In the genomic region with DNA sequence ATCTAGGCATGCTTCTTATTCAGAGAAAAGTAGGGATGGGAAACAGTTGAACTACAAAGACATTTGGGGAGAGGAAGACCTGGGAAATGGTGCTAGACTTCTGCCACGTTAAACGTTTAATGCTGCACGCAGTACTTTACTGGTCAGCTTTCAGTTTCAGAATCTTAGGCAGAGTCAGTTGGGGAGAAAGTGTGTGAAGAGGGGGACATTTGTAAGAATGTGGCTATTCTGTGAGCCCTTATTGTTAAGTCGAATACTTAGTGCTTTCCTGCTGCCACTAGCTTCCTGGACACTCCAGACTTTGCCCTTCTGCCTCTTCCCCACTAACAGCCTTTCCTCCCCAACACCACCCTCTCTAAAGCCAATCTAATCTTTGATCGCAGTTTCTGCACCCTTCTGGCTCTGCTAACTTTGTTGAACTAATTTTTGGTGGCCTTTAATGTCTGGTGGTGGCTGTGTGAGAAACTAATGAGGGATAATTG, we compare ENCODE assay signal across 11 cellular contexts. TPM values are rescaled to one million over a fixed set of nuclear protein-coding genes. Genes with fewer than 3 reads are reported as not detected.
DNase-seq lines count a peak whose midpoint lies in the region; ATAC-seq and TF ChIP-seq lines count a peak whose summit lies in the region.
"Had no signal": no experiment of that assay in that cellular context is flagged by ENCODE, and none has a peak within 500 bp of the region (broad histone marks: within the 10 kb centered on the region; RNA-seq: fewer than 3 reads in every experiment).

No MANE protein-coding gene starts in this region.

- H3K4me1 Mint-ChIP-seq in CD8-positive, alpha-beta memory T cell, result peaks cover under 1 to 6% (median 1%) of the 10 kb centered on the region in 3 donors

- WGBS in lung, 2 donors, result 35 to 65% methylated on average over 5 of the region's 5 CpGs

- peak overlapping the region in 5 of 8 donors; percentile 13 to 75 (median 37) for H3K27ac Mint-ChIP-seq in CD8-positive, alpha-beta memory T cell
- H3K27ac Mint-ChIP-seq: activated naive CD4-positive, alpha-beta T cell treated with anti-CD3 and anti-CD28 coated beads, Interleukin-2, amount 50 U/mL, for 72 hours had no signal

- POLR2A ChIA-PET in CD8-positive, alpha-beta memory T cell (lab: Charles Lee), result no interaction called here
- POLR2A ChIA-PET in PC-9 (lab: Charles Lee; ENCODE audit: unreplicated experiment), result no interaction called here

- no peak overlapping the region for H3K4me3 ChIP-seq in CD8-positive, alpha-beta memory T cell (ENCODE audit: low read length)
- H3K4me3 ChIP-seq in lung (no peak overlapping the region), PC-9 (no peak overlapping the region)

- no peaks in the 10 kb centered on the region for H3K27me3 Mint-ChIP-seq in CD8-positive, alpha-beta memory T cell

- H3K4me1 ChIP-seq in CD8-positive, alpha-beta memory T cell (ENCODE audit: insufficient read depth, low read length), result peaks cover under 1% of the 10 kb centered on the region
- H3K4me1 ChIP-seq in lung (ENCODE audit: control insufficient read depth in 2 of 2, insufficient read depth in 2 of 2, low read length in 2 of 2), result peaks cover 18 to 43% of the 10 kb centered on the region in 2 donors
- peaks cover 22% of the 10 kb centered on the region for H3K4me1 ChIP-seq in PC-9 (replicated peaks; ENCODE audit: insufficient read depth)
- H3K4me1 ChIP-seq: foreskin keratinocyte had no signal

- no peaks in the 10 kb centered on the region for H4K20me1 ChIP-seq in PC-9 (ENCODE audit: insufficient read depth)

- CTCF ChIA-PET in CD8-positive, alpha-beta memory T cell (lab: Charles Lee), result no interaction called here
- CTCF ChIA-PET in PC-9 (lab: Charles Lee), result no interaction called here

- BruUV-seq in PC-9 (replicated peaks; lab: Mats Ljungman, UMichigan), result no TSS peak

- no peaks in the 10 kb centered on the region for H3K27me3 ChIP-seq in CD8-positive, alpha-beta memory T cell (ENCODE audit: insufficient read depth, low read length, poor library complexity, severe bottlenecking)
- H3K27me3 ChIP-seq in lung (ENCODE audit: control insufficient read depth, insufficient read depth), result no peaks in the 10 kb centered on the region
- H3K27me3 ChIP-seq in PC-9 (ENCODE audit: insufficient read depth, low read depth), result no peaks in the 10 kb centered on the region
- H3K27me3 ChIP-seq: foreskin keratinocyte had no signal

- no peaks in the 10 kb centered on the region for H3K36me3 ChIP-seq in CD8-positive, alpha-beta memory T cell (ENCODE audit: insufficient read depth, low read length)
- H3K36me3 ChIP-seq in lung (ENCODE audit: control insufficient read depth in 2 of 2, insufficient read depth in 2 of 2, low read length in 2 of 2), result no peaks in the 10 kb centered on the region
- no peaks in the 10 kb centered on the region for H3K36me3 ChIP-seq in PC-9 (ENCODE audit: low read depth)

- peak; percentile 88 for ATAC-seq in GM19395 (IDR thresholded peaks at IDR 0.05; ENCODE audit: unreplicated experiment)
- no peak for ATAC-seq in lung (ENCODE audit: insufficient read depth, low FRiP score)
- no peak for ATAC-seq in GM21360 (IDR thresholded peaks at IDR 0.05; ENCODE audit: unreplicated experiment)
- ATAC-seq: activated naive CD4-positive, alpha-beta T cell treated with anti-CD3 and anti-CD28 coated beads, Interleukin-2, amount 50 U/mL, for 72 hours; foreskin keratinocyte had no signal

- H2AFZ ChIP-seq in PC-9, result no peak overlapping the region

- TF ChIP-seq CTCF in lung (IDR thresholded peaks at IDR 0.05; ENCODE audit: control extremely low read depth, extremely low read depth), result no peak
- no peak for TF ChIP-seq CTCF in PC-9 (conservative IDR thresholded peaks at IDR 0.05)

- H3K4me3 Mint-ChIP-seq in CD8-positive, alpha-beta memory T cell, result peak overlapping the region in 3 of 7 donors; percentile 6 to 18 (median 13)

- H3K9me3 Mint-ChIP-seq in CD8-positive, alpha-beta memory T cell, result no peaks in the 10 kb centered on the region
- H3K9me3 Mint-ChIP-seq: activated naive CD4-positive, alpha-beta T cell treated with anti-CD3 and anti-CD28 coated beads, Interleukin-2, amount 50 U/mL, for 72 hours had no signal

- peak overlapping the region; percentile 27 for H3K27ac ChIP-seq in CD8-positive, alpha-beta memory T cell (ENCODE audit: low read depth, low read length)
- H3K27ac ChIP-seq in lung (ENCODE audit: low read depth in 1 of 2, low read length in 1 of 2) (peak overlapping the region; percentile 11 to 49), PC-9 (no peak overlapping the region)
- H3K27ac ChIP-seq: foreskin keratinocyte had no signal

- no peak overlapping the region for H3K4me2 ChIP-seq in PC-9

- H3K79me2 ChIP-seq in PC-9 (ENCODE audit: low read depth), result no peaks in the 10 kb centered on the region

- DNase-seq in CD8-positive, alpha-beta memory T cell, result no peak
- DNase-seq in RPMI7951 (ENCODE audit: low read depth), result peak; percentile 6
- DNase-seq in lung (ENCODE audit: low spot score), result no peak
- DNase-seq in PC-9, result no peak
- DNase-seq in effector CD4-positive, alpha-beta T cell, result no peak
- DNase-seq in stimulated activated CD4-positive, alpha-beta T cell treated with anti-CD3 and anti-CD28 coated beads, Interleukin-4, amount 100 ng/mL, for 24 hours, result no peak
- DNase-seq: foreskin keratinocyte, NCI-H526 had no signal

- intact Hi-C loops in PC-9 (cut with micrococcal nuclease; ENCODE audit: unreplicated experiment), result no loop called here

- 0 out of 2 replicates have a peak, but pooled peaks cover under 1% of the 10 kb centered on the region for H3F3A ChIP-seq in PC-9 (ENCODE audit: insufficient read depth, low read depth)

- H3K9me2 ChIP-seq in PC-9 (ENCODE audit: insufficient read depth), result no peaks in the 10 kb centered on the region

- no peaks in the 10 kb centered on the region for H3K36me3 Mint-ChIP-seq in CD8-positive, alpha-beta memory T cell
- H3K36me3 Mint-ChIP-seq: activated naive CD4-positive, alpha-beta T cell treated with anti-CD3 and anti-CD28 coated beads, Interleukin-2, amount 50 U/mL, for 72 hours had no signal

- H3K9me3 ChIP-seq in CD8-positive, alpha-beta memory T cell (ENCODE audit: low read length), result no peaks in the 10 kb centered on the region
- H3K9me3 ChIP-seq in lung (ENCODE audit: control insufficient read depth in 2 of 2, insufficient read depth in 1 of 2, low read length in 1 of 2) (no peaks in the 10 kb centered on the region), PC-9 (ENCODE audit: insufficient read depth, low read depth) (no peaks in the 10 kb centered on the region)

RNA-seq across cellular contexts. Expression of a gene that starts 6.1 kb away (rescaled TPM):
- total RNA-seq in CD8-positive, alpha-beta memory T cell, result 10 to 100 TPM; 13.9 to 17.3 TPM
- polyA plus RNA-seq in CD8-positive, alpha-beta memory T cell, result 11.1 TPM
- total RNA-seq in RPMI7951 (2014; rRNA removed; shearing (Covaris generic)), result 22.4 and 29.1 TPM in 2 replicates
- total RNA-seq in lung (100 to 1,000 TPM in 1 of 2 donors, 10 to 100 TPM in 1; 37.1 to 101 TPM), PC-9 (2021) (27.2 and 29.8 TPM in 2 replicates)
- 100 to 1,000 TPM; 114 to 274 TPM for polyA plus RNA-seq in lung

RNA-seq across cellular contexts. Expression of a gene that starts 55.3 kb away (rescaled TPM):
- 1 to 10 TPM; 3.7 to 4.1 TPM for total RNA-seq in CD8-positive, alpha-beta memory T cell
- polyA plus RNA-seq in CD8-positive, alpha-beta memory T cell, result 0.29 TPM
- 4.3 and 5.2 TPM in 2 replicates for total RNA-seq in RPMI7951 (2014; rRNA removed; shearing (Covaris generic))
- total RNA-seq in lung (10 to 100 TPM in 1 of 2 donors, 1 to 10 TPM in 1; 9.6 to 11.1 TPM), PC-9 (2021) (6.2 and 7.5 TPM in 2 replicates)
- polyA plus RNA-seq in lung, result 1 to 10 TPM; 2.8 to 5.4 TPM
